In the genomic region with DNA sequence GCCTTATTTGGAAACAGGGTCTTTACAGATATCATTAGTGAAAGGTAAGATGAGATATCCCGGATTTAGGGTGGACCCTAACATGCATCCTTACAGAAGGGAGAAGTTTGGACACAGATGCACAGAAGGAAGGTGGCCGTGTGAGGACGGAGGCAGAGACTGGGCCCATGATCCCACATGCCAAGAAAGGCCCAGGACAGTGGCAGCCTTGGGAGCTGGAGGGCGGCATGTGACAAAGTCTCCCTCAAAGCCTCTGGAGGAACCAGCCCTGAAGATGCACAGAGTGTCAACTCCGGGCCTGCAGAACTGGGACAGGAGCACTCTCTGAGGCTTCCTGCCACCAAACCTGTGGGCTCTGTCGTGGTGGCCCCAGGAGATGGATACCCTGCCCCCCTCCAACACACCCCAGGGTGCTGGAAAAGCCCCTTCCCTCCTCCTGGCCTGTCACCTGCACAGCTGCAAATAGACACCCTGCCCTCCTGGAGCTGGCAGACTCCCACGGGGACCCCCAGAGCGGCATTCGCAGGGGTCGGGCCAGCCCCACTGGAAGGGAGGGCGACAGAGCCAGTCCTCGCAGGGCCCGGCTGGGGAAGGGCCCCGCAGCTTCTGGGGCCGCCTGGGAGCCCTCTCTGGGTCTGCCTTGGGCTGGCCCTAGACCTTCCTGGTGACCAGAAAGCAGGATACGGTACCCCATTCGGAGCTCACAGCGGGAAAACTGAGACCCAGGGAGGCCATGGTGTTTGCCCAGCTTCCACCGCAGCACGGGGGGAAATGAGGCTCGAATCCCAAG, we compare ENCODE assay signal across 18 cellular contexts. TPM values are rescaled to one million over a fixed set of nuclear protein-coding genes. Genes with fewer than 3 reads are reported as not detected.
DNase-seq lines count a peak whose midpoint lies in the region; ATAC-seq and TF ChIP-seq lines count a peak whose summit lies in the region.
"Had no signal": no experiment of that assay in that cellular context is flagged by ENCODE, and none has a peak within 500 bp of the region (broad histone marks: within the 10 kb centered on the region; RNA-seq: fewer than 3 reads in every experiment).

No MANE protein-coding gene starts in this region.

- H3K4me3 ChIP-seq in Panc1 (ENCODE audit: low read depth in 2 of 2, low read length in 2 of 2), result no peak overlapping the region
- no peak overlapping the region for H3K4me3 ChIP-seq in gastroesophageal sphincter
- no peak overlapping the region for H3K4me3 ChIP-seq in stomach

- ATAC-seq in Panc1 (no peak), gastroesophageal sphincter (no peak)
- ATAC-seq in stimulated activated naive CD8-positive, alpha-beta T cell treated with anti-CD3 and anti-CD28 coated beads, Interleukin-15, amount 100 ng/mL, for 72 hours, result no peak
- ATAC-seq: activated CD4-positive, alpha-beta T cell treated with anti-CD3 and anti-CD28 coated beads for 36 hours; activated naive CD8-positive, alpha-beta T cell treated with anti-CD3 and anti-CD28 coated beads, Interleukin-2, amount 50 U/mL, for 24 hours; HCT116; natural killer cell treated with Interleukin-12 subunit alpha and Interleukin-12 subunit beta and Interleukin-15 and Interleukin-18, amount 100 ng/mL, for 72 hours had no signal

- H3K36me3 ChIP-seq in Panc1 (ENCODE audit: control insufficient read depth, insufficient read depth, low read length), result no peaks in the 10 kb centered on the region
- peaks cover 0 to 18% of the 10 kb centered on the region in 2 donors for H3K36me3 ChIP-seq in gastroesophageal sphincter
- H3K36me3 ChIP-seq in stomach, result peaks cover 0 to 14% (median 6%) of the 10 kb centered on the region in 4 donors

- peak overlapping the region; percentile 48; the same call in 1 of the 2 replicates for H3K27ac ChIP-seq in Panc1 (ENCODE audit: low read length)
- H3K27ac ChIP-seq in gastroesophageal sphincter, result peak overlapping the region in 3 of 4 donors; percentile 96 to 100 (median 97)
- H3K27ac ChIP-seq in stomach, result peak overlapping the region in 4 of 5 donors; percentile 39 to 96 (median 77)

- no peak for TF ChIP-seq POLR2A in gastroesophageal sphincter (IDR thresholded peaks at IDR 0.05)
- TF ChIP-seq POLR2A in stomach (IDR thresholded peaks at IDR 0.05), result no peak

- H3K9me3 ChIP-seq in Panc1 (ENCODE audit: control insufficient read depth, insufficient read depth, low read depth, low read length) (no peaks in the 10 kb centered on the region), gastroesophageal sphincter (no peaks in the 10 kb centered on the region), stomach (no peaks in the 10 kb centered on the region)

- peaks cover 36% of the 10 kb centered on the region for H3K4me1 Mint-ChIP-seq in stimulated activated naive CD8-positive, alpha-beta T cell treated with anti-CD3 and anti-CD28 coated beads, Interleukin-15, amount 100 ng/mL, for 72 hours

- DNase-seq in GM20000 (ENCODE audit: low spot score) (peak; percentile 39), Panc1 (ENCODE audit: low read depth, low spot score) (no peak), stomach (no peak), DMS79 (lab: John Stamatoyannopoulos, UW) (no peak), ecto neural progenitor cell (ENCODE audit: low spot score) (no peak)
- no peak for DNase-seq in central memory CD4-positive, alpha-beta T cell
- no peak for DNase-seq in stimulated activated naive CD8-positive, alpha-beta T cell treated with anti-CD3 and anti-CD28 coated beads, Interleukin-15, amount 100 ng/mL, for 72 hours
- DNase-seq: activated CD4-positive, alpha-beta T cell treated with anti-CD3 and anti-CD28 coated beads for 36 hours; activated naive CD8-positive, alpha-beta T cell treated with anti-CD3 and anti-CD28 coated beads, Interleukin-2, amount 50 U/mL, for 24 hours; activated T-cell treated with anti-CD3 and anti-CD28 coated beads, Interleukin-2, amount 50 U/mL, for 24 hours; DMS153; mammary epithelial cell; NCI-H2029; NCI-H510A treated with DMSO at 0.1 percent for 48 hours had no signal

- CTCF ChIA-PET in Panc1 (lab: Charles Lee), result no interaction called here

- BruUV-seq in Panc1 (replicated peaks; lab: Mats Ljungman, UMichigan), result no TSS peak

- 39 to 57% methylated on average over 3 to 4 of the region's 21 CpGs for WGBS in gastroesophageal sphincter (ENCODE audit: low coverage in 1 of 2), 2 donors
- WGBS in stomach, 5 donors, result 74 to 92% (median 91%) methylated on average over 10 to 21 of the region's 21 CpGs

- in situ Hi-C loops in Panc1 (cut with HindIII; ENCODE audit: low pct_unique_long_range_greater_than_20kb, low sequenced_read_pairs), result no loop called here

- TF ChIP-seq EP300 in gastroesophageal sphincter (IDR thresholded peaks at IDR 0.05) (no peak), stomach (IDR thresholded peaks at IDR 0.05) (no peak)

- H3K9me3 Mint-ChIP-seq in stimulated activated naive CD8-positive, alpha-beta T cell treated with anti-CD3 and anti-CD28 coated beads, Interleukin-15, amount 100 ng/mL, for 72 hours, result no peaks in the 10 kb centered on the region
- H3K9me3 Mint-ChIP-seq: activated naive CD8-positive, alpha-beta T cell treated with anti-CD3 and anti-CD28 coated beads, Interleukin-2, amount 50 U/mL, for 24 hours; activated T-cell treated with anti-CD3 and anti-CD28 coated beads, Interleukin-2, amount 50 U/mL, for 24 hours; natural killer cell treated with Interleukin-12 subunit alpha and Interleukin-12 subunit beta and Interleukin-15 and Interleukin-18, amount 100 ng/mL, for 72 hours had no signal

- intact Hi-C loops in Panc1 (cut with micrococcal nuclease; ENCODE audit: unreplicated experiment) (no loop called here), stomach (cut with DNase I; ENCODE audit: low total_unique reads) (no loop called here)

- H3K27me3 ChIP-seq in Panc1 (ENCODE audit: control insufficient read depth, insufficient read depth, low read length), result no peaks in the 10 kb centered on the region
- no peaks in the 10 kb centered on the region for H3K27me3 ChIP-seq in gastroesophageal sphincter
- no peaks in the 10 kb centered on the region for H3K27me3 ChIP-seq in stomach

- POLR2A ChIA-PET in Panc1 (lab: Charles Lee), result no interaction called here

- H3K4me1 ChIP-seq in Panc1 (ENCODE audit: control insufficient read depth, insufficient read depth, low read length) (peaks cover 69% of the 10 kb centered on the region), gastroesophageal sphincter (peaks cover 9 to 100% (median 75%) of the 10 kb centered on the region in 3 donors), stomach (peaks cover 73 to 99% (median 88%) of the 10 kb centered on the region in 4 donors)

- TF ChIP-seq CTCF in GM20000 (IDR thresholded peaks at IDR 0.05; ENCODE audit: extremely low read depth, missing control alignments) (no peak), Panc1 (IDR thresholded peaks at IDR 0.05) (no peak), gastroesophageal sphincter (IDR thresholded peaks at IDR 0.05) (no peak), stomach (IDR thresholded peaks at IDR 0.05) (no peak)

- H3K4me3 Mint-ChIP-seq in stimulated activated naive CD8-positive, alpha-beta T cell treated with anti-CD3 and anti-CD28 coated beads, Interleukin-15, amount 100 ng/mL, for 72 hours, result no peak overlapping the region
- H3K4me3 Mint-ChIP-seq: activated CD4-positive, alpha-beta T cell treated with anti-CD3 and anti-CD28 coated beads for 36 hours; activated naive CD8-positive, alpha-beta T cell treated with anti-CD3 and anti-CD28 coated beads, Interleukin-2, amount 50 U/mL, for 24 hours; activated T-cell treated with anti-CD3 and anti-CD28 coated beads, Interleukin-2, amount 50 U/mL, for 24 hours; B cell; natural killer cell treated with Interleukin-12 subunit alpha and Interleukin-12 subunit beta and Interleukin-15 and Interleukin-18, amount 100 ng/mL, for 72 hours had no signal

- peak overlapping the region in 1 of 2 donors; percentile 55 for H3K27ac Mint-ChIP-seq in stimulated activated naive CD8-positive, alpha-beta T cell treated with anti-CD3 and anti-CD28 coated beads, Interleukin-15, amount 100 ng/mL, for 72 hours
- H3K27ac Mint-ChIP-seq: activated CD4-positive, alpha-beta T cell treated with anti-CD3 and anti-CD28 coated beads for 36 hours; activated naive CD8-positive, alpha-beta T cell treated with anti-CD3 and anti-CD28 coated beads, Interleukin-2, amount 50 U/mL, for 24 hours; activated T-cell treated with anti-CD3 and anti-CD28 coated beads, Interleukin-2, amount 50 U/mL, for 24 hours; B cell had no signal

- H3K27me3 Mint-ChIP-seq in stimulated activated naive CD8-positive, alpha-beta T cell treated with anti-CD3 and anti-CD28 coated beads, Interleukin-15, amount 100 ng/mL, for 72 hours, result no peaks in the 10 kb centered on the region
- H3K27me3 Mint-ChIP-seq: activated CD4-positive, alpha-beta T cell treated with anti-CD3 and anti-CD28 coated beads for 36 hours; activated naive CD8-positive, alpha-beta T cell treated with anti-CD3 and anti-CD28 coated beads, Interleukin-2, amount 50 U/mL, for 24 hours; activated T-cell treated with anti-CD3 and anti-CD28 coated beads, Interleukin-2, amount 50 U/mL, for 24 hours; natural killer cell treated with Interleukin-12 subunit alpha and Interleukin-12 subunit beta and Interleukin-15 and Interleukin-18, amount 100 ng/mL, for 72 hours had no signal

RNA-seq across cellular contexts. Expression of a gene that starts 7.9 kb away (rescaled TPM):
- total RNA-seq in Panc1 (2021; ENCODE audit: unreplicated experiment), result 62.0 TPM
- polyA plus RNA-seq in Panc1 (2012; ENCODE audit: insufficient read length), result 46.2 TPM
- 100 to 1,000 TPM in 3 of 4 donors, 10 to 100 TPM in 1; 71.4 to 209 (median 110) TPM for total RNA-seq in gastroesophageal sphincter
- total RNA-seq in stomach, result 10 to 100 TPM in 4 of 5 donors, 1 to 10 TPM in 1; 9.5 to 69.2 (median 16.1) TPM
- 1 to 10 TPM; 4.1 to 7.0 (median 6.6) TPM for polyA plus RNA-seq in stomach

RNA-seq across cellular contexts. Expression of a gene that starts 31.5 kb away (rescaled TPM):
- total RNA-seq in Panc1 (2021; ENCODE audit: unreplicated experiment) (34.0 TPM), gastroesophageal sphincter (10 to 100 TPM; 28.7 to 66.1 (median 45.3) TPM), stomach (100 to 1,000 TPM in 1 of 5 donors, 10 to 100 TPM in 4; 17.4 to 105 (median 30.3) TPM)
- polyA plus RNA-seq in Panc1 (2012; ENCODE audit: insufficient read length), result 41.1 TPM
- 10 to 100 TPM; 15.6 to 19.4 (median 16.6) TPM for polyA plus RNA-seq in stomach
